In genomic region chr16:17320009-17320408, GRCh38 we compare ENCODE assay signal across 12 cellular contexts.
"Had no signal": no experiment of that assay in that cellular context is flagged by ENCODE, and none has a peak within 500 bp of the region (broad histone marks: within the 10 kb centered on the region; RNA-seq: fewer than 3 reads in every experiment).

No MANE protein-coding gene starts in this region.

- H3K27ac ChIP-seq: cardiac muscle cell, gastrocnemius medialis, left ventricle myocardium inferior, right atrium auricular region, tibial nerve, vagina had no signal

- ATAC-seq: gastrocnemius medialis had no signal

- H3K27me3 Mint-ChIP-seq: activated CD4-positive, alpha-beta T cell treated with anti-CD3 and anti-CD28 coated beads, Interleukin-2, amount 10 ng/mL, durations not matched to agents 24 days and 14 days had no signal

- H3K27me3 ChIP-seq: cardiac muscle cell, gastrocnemius medialis, right atrium auricular region, tibial nerve, vagina had no signal

- H3K4me1 ChIP-seq: gastrocnemius medialis, left ventricle myocardium inferior, right atrium auricular region had no signal

- DNase-seq: activated CD4-positive, alpha-beta T cell treated with anti-CD3 and anti-CD28 coated beads, Interleukin-2, amount 10 ng/mL, durations not matched to agents 24 days and 14 days; activated effector memory CD4-positive, alpha-beta T cell treated with anti-CD3 and anti-CD28 coated beads, Interleukin-2, amount 50 U/mL, for 16 hours; activated T-cell treated with anti-CD3 and anti-CD28 coated beads, Interleukin-2, amount 50 U/mL, for 1 hour; gastrocnemius medialis; kidney; left ventricle myocardium inferior; posterior cingulate gyrus; small intestine had no signal

- H3K4me3 ChIP-seq: cardiac muscle cell, gastrocnemius medialis, left ventricle myocardium inferior, right atrium auricular region, tibial nerve, vagina had no signal

- H3K9me3 ChIP-seq: gastrocnemius medialis, left ventricle myocardium inferior, right atrium auricular region, tibial nerve, vagina had no signal

- H3K36me3 ChIP-seq: cardiac muscle cell, gastrocnemius medialis, left ventricle myocardium inferior, right atrium auricular region, tibial nerve, vagina had no signal

- H3K9me3 Mint-ChIP-seq: activated CD4-positive, alpha-beta T cell treated with anti-CD3 and anti-CD28 coated beads, Interleukin-2, amount 10 ng/mL, durations not matched to agents 24 days and 14 days had no signal

- H3K4me3 Mint-ChIP-seq: activated CD4-positive, alpha-beta T cell treated with anti-CD3 and anti-CD28 coated beads, Interleukin-2, amount 10 ng/mL, durations not matched to agents 24 days and 14 days had no signal

- H3K27ac Mint-ChIP-seq: activated CD4-positive, alpha-beta T cell treated with anti-CD3 and anti-CD28 coated beads, Interleukin-2, amount 10 ng/mL, durations not matched to agents 24 days and 14 days had no signal
